In genomic region chr12:122457627-122458026, GRCh38 we compare ENCODE assay signal across 30 cellular contexts. TPM values are rescaled to one million over a fixed set of nuclear protein-coding genes. Genes with fewer than 3 reads are reported as not detected.
DNase-seq lines count a peak whose midpoint lies in the region; ATAC-seq and TF ChIP-seq lines count a peak whose summit lies in the region.
"Had no signal": no experiment of that assay in that cellular context is flagged by ENCODE, and none has a peak within 500 bp of the region (broad histone marks: within the 10 kb centered on the region; RNA-seq: fewer than 3 reads in every experiment).

No MANE protein-coding gene starts in this region.

- intact Hi-C loops in activated naive CD4-positive, alpha-beta T cell treated with anti-CD3 and anti-CD28 coated beads for 36 hours (cut with micrococcal nuclease) = no loop called here

- no peak for DNase-seq in activated naive CD4-positive, alpha-beta T cell treated with anti-CD3 and anti-CD28 coated beads, Interleukin-2, amount 10 ng/mL, durations not matched to agents 7 days and 5 days
- no peak for DNase-seq in activated naive CD4-positive, alpha-beta T cell treated with anti-CD3 and anti-CD28 coated beads for 36 hours
- DNase-seq in GM23338 (ENCODE audit: low spot score) (no peak), NCI-H82 treated with DMSO at 0.1 percent for 48 hours (lab: John Stamatoyannopoulos, UW; ENCODE audit: unreplicated experiment) (no peak)
- no peak for DNase-seq in effector memory CD8-positive, alpha-beta T cell
- DNase-seq: activated CD4-positive, CD25-positive, alpha-beta regulatory T cell; activated naive CD4-positive, alpha-beta T cell; activated T-cell treated with anti-CD3 and anti-CD28 coated beads, Interleukin-2, amount 50 U/mL, for 4 hours; body of pancreas; dermis blood vessel endothelial cell; DMS79 treated with DMSO at 0.1 percent for 48 hours; esophagus squamous epithelium; foreskin keratinocyte; GDM1; GM23248; heart left ventricle; lower lobe of right lung; MM.1S; naive thymus-derived CD8-positive, alpha-beta T cell; NCI-H1105 treated with DMSO at 0.1 percent for 48 hours; NCI-H187 treated with DMSO at 0.1 percent for 48 hours; NCI-H2171 treated with DMSO at 0.1 percent for 48 hours; NCI-H510A; nucleus accumbens; RPMI8226; stimulated activated CD4-positive, alpha-beta T cell treated with anti-CD3 and anti-CD28 coated beads, Interleukin-4, amount 100 ng/mL, for 24 hours; transverse colon had no signal

- peak overlapping the region; percentile 81 for H3K27ac Mint-ChIP-seq in activated naive CD4-positive, alpha-beta T cell treated with anti-CD3 and anti-CD28 coated beads, Interleukin-2, amount 10 ng/mL, durations not matched to agents 7 days and 5 days
- H3K27ac Mint-ChIP-seq in activated naive CD4-positive, alpha-beta T cell treated with anti-CD3 and anti-CD28 coated beads for 36 hours = no peak overlapping the region
- H3K27ac Mint-ChIP-seq in GM23338 = no peak overlapping the region
- peak overlapping the region; percentile 60 to 82 for H3K27ac Mint-ChIP-seq in effector memory CD8-positive, alpha-beta T cell

- ATAC-seq in GM23338 (no peak), HG03108 (IDR thresholded peaks at IDR 0.05; ENCODE audit: unreplicated experiment) (no peak), HG02610 (IDR thresholded peaks at IDR 0.05; ENCODE audit: unreplicated experiment) (no peak)
- no peak for ATAC-seq in effector memory CD8-positive, alpha-beta T cell (replicated peaks)
- ATAC-seq: activated T-cell treated with anti-CD3 and anti-CD28 coated beads, Interleukin-2, amount 50 U/mL, for 4 hours; body of pancreas; foreskin keratinocyte; heart left ventricle; lower lobe of right lung; naive thymus-derived CD8-positive, alpha-beta T cell had no signal

- H3K4me1 ChIP-seq in GM23338 (ENCODE audit: insufficient read depth) = no peaks in the 10 kb centered on the region
- H3K4me1 ChIP-seq: body of pancreas, foreskin keratinocyte, lower lobe of right lung had no signal

- H3K4me3 Mint-ChIP-seq in activated naive CD4-positive, alpha-beta T cell treated with anti-CD3 and anti-CD28 coated beads, Interleukin-2, amount 10 ng/mL, durations not matched to agents 7 days and 5 days = no peak overlapping the region
- H3K4me3 Mint-ChIP-seq in activated naive CD4-positive, alpha-beta T cell treated with anti-CD3 and anti-CD28 coated beads for 36 hours = no peak overlapping the region
- H3K4me3 Mint-ChIP-seq in GM23338 = no peak overlapping the region
- H3K4me3 Mint-ChIP-seq in effector memory CD8-positive, alpha-beta T cell = no peak overlapping the region
- H3K4me3 Mint-ChIP-seq: activated T-cell treated with anti-CD3 and anti-CD28 coated beads, Interleukin-2, amount 50 U/mL, for 4 hours; naive thymus-derived CD8-positive, alpha-beta T cell had no signal

- H3K9me2 ChIP-seq in GM23338 (ENCODE audit: insufficient read depth) = no peaks in the 10 kb centered on the region

- CTCF ChIA-PET in activated naive CD4-positive, alpha-beta T cell treated with anti-CD3 and anti-CD28 coated beads, Interleukin-2, amount 10 ng/mL, durations not matched to agents 7 days and 5 days (lab: Charles Lee) = no interaction called here
- CTCF ChIA-PET in activated naive CD4-positive, alpha-beta T cell treated with anti-CD3 and anti-CD28 coated beads for 36 hours (lab: Charles Lee) = interaction anchor here (0.6 to 1.2 kb wide), 2 partner anchors 14 to 35 kb away, joined by 3 read pairs; no protein-coding TSS in a partner anchor

- H3K36me3 ChIP-seq in GM23338 (ENCODE audit: insufficient read depth) = no peaks in the 10 kb centered on the region
- H3K36me3 ChIP-seq: esophagus squamous epithelium, heart left ventricle, lower lobe of right lung, SJSA1, transverse colon had no signal

- no peak overlapping the region for H3K4me2 ChIP-seq in GM23338

- 0 out of 2 replicates have a peak overlapping the region, but pooled peaks have one; percentile 43 for H2AFZ ChIP-seq in GM23338
- H2AFZ ChIP-seq: GM23248 had no signal

- no peak for TF ChIP-seq CTCF in GM23338 (conservative IDR thresholded peaks at IDR 0.05; ENCODE audit: low read depth in 2 of 2)

- no peaks in the 10 kb centered on the region for H3F3A ChIP-seq in GM23338 (replicated peaks; ENCODE audit: low read depth)

- no peaks in the 10 kb centered on the region for H3K79me2 ChIP-seq in GM23338 (replicated peaks; ENCODE audit: insufficient read depth)

- H4K20me1 ChIP-seq in GM23338 (replicated peaks; ENCODE audit: insufficient read depth) = no peaks in the 10 kb centered on the region

- H3K27me3 ChIP-seq in GM23338 (ENCODE audit: insufficient read depth) = no peaks in the 10 kb centered on the region
- H3K27me3 ChIP-seq: body of pancreas, esophagus squamous epithelium, foreskin keratinocyte, heart left ventricle, SJSA1, transverse colon had no signal

- H3K4me3 ChIP-seq in GM23338 = no peak overlapping the region
- H3K4me3 ChIP-seq: body of pancreas, esophagus squamous epithelium, GM23248, heart left ventricle, lower lobe of right lung, SJSA1, transverse colon had no signal

- no peaks in the 10 kb centered on the region for H3K27me3 Mint-ChIP-seq in activated naive CD4-positive, alpha-beta T cell treated with anti-CD3 and anti-CD28 coated beads, Interleukin-2, amount 10 ng/mL, durations not matched to agents 7 days and 5 days
- no peaks in the 10 kb centered on the region for H3K27me3 Mint-ChIP-seq in activated naive CD4-positive, alpha-beta T cell treated with anti-CD3 and anti-CD28 coated beads for 36 hours (ENCODE audit: low read depth)
- H3K27me3 Mint-ChIP-seq in GM23338 (ENCODE audit: insufficient read depth, low read depth, poor library complexity) = peaks cover 3% of the 10 kb centered on the region
- no peaks in the 10 kb centered on the region for H3K27me3 Mint-ChIP-seq in effector memory CD8-positive, alpha-beta T cell
- H3K27me3 Mint-ChIP-seq: naive thymus-derived CD8-positive, alpha-beta T cell had no signal

- no peaks in the 10 kb centered on the region for H3K36me3 Mint-ChIP-seq in activated naive CD4-positive, alpha-beta T cell treated with anti-CD3 and anti-CD28 coated beads, Interleukin-2, amount 10 ng/mL, durations not matched to agents 7 days and 5 days
- no peaks in the 10 kb centered on the region for H3K36me3 Mint-ChIP-seq in activated naive CD4-positive, alpha-beta T cell treated with anti-CD3 and anti-CD28 coated beads for 36 hours (ENCODE audit: low read depth)
- no peaks in the 10 kb centered on the region for H3K36me3 Mint-ChIP-seq in GM23338 (ENCODE audit: low read depth)
- H3K36me3 Mint-ChIP-seq in effector memory CD8-positive, alpha-beta T cell (ENCODE audit: insufficient read depth) = peaks cover 14% of the 10 kb centered on the region
- H3K36me3 Mint-ChIP-seq: naive thymus-derived CD8-positive, alpha-beta T cell had no signal

- no peaks in the 10 kb centered on the region for H3K9me3 Mint-ChIP-seq in activated naive CD4-positive, alpha-beta T cell treated with anti-CD3 and anti-CD28 coated beads, Interleukin-2, amount 10 ng/mL, durations not matched to agents 7 days and 5 days
- no peaks in the 10 kb centered on the region for H3K9me3 Mint-ChIP-seq in activated naive CD4-positive, alpha-beta T cell treated with anti-CD3 and anti-CD28 coated beads for 36 hours
- no peaks in the 10 kb centered on the region for H3K9me3 Mint-ChIP-seq in GM23338
- no peaks in the 10 kb centered on the region for H3K9me3 Mint-ChIP-seq in effector memory CD8-positive, alpha-beta T cell
- H3K9me3 Mint-ChIP-seq: activated T-cell treated with anti-CD3 and anti-CD28 coated beads, Interleukin-2, amount 50 U/mL, for 4 hours; naive thymus-derived CD8-positive, alpha-beta T cell had no signal

- H3K27ac ChIP-seq in GM23338 (ENCODE audit: low read depth) = no peak overlapping the region
- H3K27ac ChIP-seq: body of pancreas, esophagus squamous epithelium, foreskin keratinocyte, GM23248, heart left ventricle, lower lobe of right lung, SJSA1, transverse colon had no signal

- H3K4me1 Mint-ChIP-seq in activated naive CD4-positive, alpha-beta T cell treated with anti-CD3 and anti-CD28 coated beads, Interleukin-2, amount 10 ng/mL, durations not matched to agents 7 days and 5 days = peaks cover 39% of the 10 kb centered on the region
- peaks cover 18% of the 10 kb centered on the region for H3K4me1 Mint-ChIP-seq in activated naive CD4-positive, alpha-beta T cell treated with anti-CD3 and anti-CD28 coated beads for 36 hours (ENCODE audit: low read depth)
- H3K4me1 Mint-ChIP-seq in GM23338 = no peaks in the 10 kb centered on the region
- H3K4me1 Mint-ChIP-seq in effector memory CD8-positive, alpha-beta T cell (ENCODE audit: low read depth in 2 of 2) = peaks cover 20 to 22% of the 10 kb centered on the region in 2 donors

TF ChIP-seq in GM23338, 12 proteins besides CTCF, POLR2A, EP300 and RAD21 (continues in another document):
- TF ChIP-seq EZH2 (IDR thresholded peaks at IDR 0.05; ENCODE audit: low read depth, unreplicated experiment) (no peak), NANOG (IDR thresholded peaks at IDR 0.05; ENCODE audit: borderline replicate concordance) (no peak), STAT1 (IDR thresholded peaks at IDR 0.05; ENCODE audit: unreplicated experiment) (no peak), ETS1 (IDR thresholded peaks at IDR 0.05) (no peak), CREB1 (CRISPR knock-in tag; IDR thresholded peaks at IDR 0.05; ENCODE audit: low read depth) (no peak), JUNB (IDR thresholded peaks at IDR 0.05; ENCODE audit: unreplicated experiment) (no peak)

RNA-seq across cellular contexts. Expression of gene CLIP1, which starts 35.2 kb away (rescaled TPM):
- 10 to 100 TPM; 50.7 to 51.3 TPM for total RNA-seq in activated naive CD4-positive, alpha-beta T cell treated with anti-CD3 and anti-CD28 coated beads for 36 hours
- 15.0 and 21.1 TPM in 2 replicates for total RNA-seq in GM23338 (2014; rRNA removed; shearing (Covaris generic))
- 8.6 and 11.5 TPM in 2 replicates for polyA plus RNA-seq in GM23338 (2016; fragmentation: Nextera tagmentation; extraction: Ambion mirVana)

RNA-seq across cellular contexts. Expression of gene ZCCHC8, which starts 43.1 kb away (rescaled TPM):
- total RNA-seq in activated naive CD4-positive, alpha-beta T cell treated with anti-CD3 and anti-CD28 coated beads for 36 hours = 10 to 100 TPM; 25.9 to 26.0 TPM
- total RNA-seq in GM23338 (2014; rRNA removed; shearing (Covaris generic)) = 21.7 and 39.0 TPM in 2 replicates
- 23.9 and 24.8 TPM in 2 replicates for polyA plus RNA-seq in GM23338 (2016; fragmentation: Nextera tagmentation; extraction: Ambion mirVana)

Comparison
In these comparisons a context has a peak if more than half of its experiments do, and no peak if none do; other contexts are left out.
1. H3K27ac Mint-ChIP-seq: peak in activated naive CD4-positive, alpha-beta T cell treated with anti-CD3 and anti-CD28 coated beads, Interleukin-2, amount 10 ng/mL, durations not matched to agents 7 days and 5 days (single experiment) and effector memory CD8-positive, alpha-beta T cell (2 of 2); none in activated naive CD4-positive, alpha-beta T cell treated with anti-CD3 and anti-CD28 coated beads for 36 hours (single experiment) and GM23338 (single experiment).